Comparison of ENCODE assay signal across 22 cellular contexts in genomic region chr12:117339104-117339503, GRCh38. TPM values are rescaled to one million over a fixed set of nuclear protein-coding genes. Genes with fewer than 3 reads are reported as not detected.
"Had no signal": no experiment of that assay in that cellular context is flagged by ENCODE, and none has a peak within 500 bp of the region (broad histone marks: within the 10 kb centered on the region; RNA-seq: fewer than 3 reads in every experiment).

No MANE protein-coding gene starts in this region.

- H3K4me3 ChIP-seq: colonic mucosa, heart left ventricle, mucosa of descending colon, stomach, thoracic aorta had no signal

- H3K27ac ChIP-seq: colonic mucosa, heart left ventricle, stomach, thoracic aorta had no signal

- H3K4me1 ChIP-seq: colonic mucosa had no signal

- H3K36me3 ChIP-seq: colonic mucosa, heart left ventricle, stomach, thoracic aorta had no signal

- H3K27me3 ChIP-seq: colonic mucosa had no signal

- DNase-seq: colonic mucosa; dermis blood vessel endothelial cell; erythroblast; heart left ventricle; hippocampal formation; kidney glomerular epithelial cell; mucosa of descending colon; naive thymus-derived CD8-positive, alpha-beta T cell; posterior cingulate gyrus; stimulated activated CD4-positive, alpha-beta T cell treated with anti-CD3 and anti-CD28 coated beads, Interleukin-12 subunit alpha, Interleukin-12 subunit beta, amount 100 ng/mL, for 4 hours; stimulated activated naive CD4-positive, alpha-beta T cell; stomach; substantia nigra; trophoblast cell had no signal

- FAIRE-seq: endothelial cell of umbilical vein, frontal cortex, islet of Langerhans had no signal

- H3K4me1 Mint-ChIP-seq: naive thymus-derived CD8-positive, alpha-beta T cell had no signal

- ATAC-seq: heart left ventricle; left lobe of liver; mucosa of descending colon; naive thymus-derived CD8-positive, alpha-beta T cell; sciatic nerve had no signal

- H3K4me3 Mint-ChIP-seq: naive thymus-derived CD8-positive, alpha-beta T cell had no signal

- H3K9me3 ChIP-seq: colonic mucosa, mucosa of descending colon, thoracic aorta had no signal

RNA-seq across cellular contexts. Expression of gene NOS1, which starts 22.3 kb away (rescaled TPM):
- total RNA-seq: dermis blood vessel endothelial cell; endothelial cell of umbilical vein; glomerular endothelial cell; naive thymus-derived CD8-positive, alpha-beta T cell had no signal
- polyA plus RNA-seq: endothelial cell of umbilical vein; naive thymus-derived CD8-positive, alpha-beta T cell; neural cell had no signal
